In genomic region chr1:3796215-3797193, GRCh38 we compare ENCODE assay signal across 1 cellular context.
TF ChIP-seq lines count a peak whose summit lies in the region.

LRRC47 (minus strand) TSS chr1:3796498; CDS start chr1:3796476, 22 bp downstream.

TF ChIP-seq in HepG2, 621 proteins besides CTCF, POLR2A, EP300 and RAD21 (continued from another document and continues in another):
- TF ChIP-seq ZKSCAN8 (CRISPR knock-in tag; IDR thresholded peaks at IDR 0.05; ENCODE audit: borderline replicate concordance) (no peak), MTA3 (CRISPR knock-in tag; IDR thresholded peaks at IDR 0.05) (no peak), MXD3 (CRISPR knock-in tag; IDR thresholded peaks at IDR 0.05) (peak; percentile 85), KAT2B (IDR thresholded peaks at IDR 0.05; ENCODE audit: borderline replicate concordance, low read depth, low read length) (no peak), ZNF879 (CRISPR knock-in tag; IDR thresholded peaks at IDR 0.05) (peak; percentile 64; the same call in 1 of the 2 replicates), ZFP36L1 (CRISPR knock-in tag; IDR thresholded peaks at IDR 0.05) (no peak), ZMYM3 (CRISPR knock-in tag; IDR thresholded peaks at IDR 0.05) (no peak), ZNF17 (CRISPR knock-in tag; IDR thresholded peaks at IDR 0.05) (no peak), MAX (IDR thresholded peaks at IDR 0.05) (peak; percentile 73), ZNF709 (CRISPR knock-in tag; IDR thresholded peaks at IDR 0.05) (no peak), MXI1 (IDR thresholded peaks at IDR 0.05; ENCODE audit: borderline replicate concordance, low read depth, low read length) (peak; percentile 87; the same call in 1 of the 3 replicates), MTA1 (CRISPR knock-in tag; IDR thresholded peaks at IDR 0.05; ENCODE audit: borderline replicate concordance) (peak; percentile 54; the same call in 1 of the 2 replicates), FOSL2 (CRISPR knock-in tag; IDR thresholded peaks at IDR 0.05) (peak; percentile 61), ZNF605 (CRISPR knock-in tag; IDR thresholded peaks at IDR 0.05) (no peak), LBX2 (CRISPR knock-in tag; IDR thresholded peaks at IDR 0.05; ENCODE audit: borderline replicate concordance) (no peak), NR2F6 (IDR thresholded peaks at IDR 0.05) (0 out of 2 replicates have a peak, but pooled peaks have one; percentile 18), NR2F6 (CRISPR knock-in tag; IDR thresholded peaks at IDR 0.05) (peak; percentile 59; the same call in 1 of the 2 replicates), ISL2 (CRISPR knock-in tag; IDR thresholded peaks at IDR 0.05) (peak; percentile 67), RERE (CRISPR knock-in tag; IDR thresholded peaks at IDR 0.05; ENCODE audit: low read depth) (no peak), ZNF513 (CRISPR knock-in tag; conservative IDR thresholded peaks at IDR 0.05) (no peak), ZNF552 (CRISPR knock-in tag; IDR thresholded peaks at IDR 0.05; ENCODE audit: borderline replicate concordance) (no peak), ZNF619 (CRISPR knock-in tag; IDR thresholded peaks at IDR 0.05) (peak; percentile 81), ZNF501 (CRISPR knock-in tag; IDR thresholded peaks at IDR 0.05) (peak; percentile 82), ZNF567 (CRISPR knock-in tag; IDR thresholded peaks at IDR 0.05; ENCODE audit: borderline replicate concordance) (no peak), ZNF142 (CRISPR knock-in tag; IDR thresholded peaks at IDR 0.05) (no peak), POLR2AphosphoS5 (IDR thresholded peaks at IDR 0.05; ENCODE audit: low read depth, low read length) (peak; percentile 60), KLF6 (CRISPR knock-in tag; IDR thresholded peaks at IDR 0.05) (0 out of 2 replicates have a peak, but pooled peaks have one; percentile 51), ZFP91 (CRISPR knock-in tag; IDR thresholded peaks at IDR 0.05; ENCODE audit: borderline replicate concordance) (peak; percentile 60; the same call in 1 of the 2 replicates), SNRNP70 (IDR thresholded peaks at IDR 0.05; ENCODE audit: low read depth, low read length) (no peak), RXRB (CRISPR knock-in tag; IDR thresholded peaks at IDR 0.05; ENCODE audit: borderline replicate concordance) (peak; percentile 41; the same call in 1 of the 2 replicates), MTF2 (CRISPR knock-in tag; IDR thresholded peaks at IDR 0.05; ENCODE audit: borderline replicate concordance) (peak; percentile 81; the same call in 1 of the 2 replicates), PTBP1 (IDR thresholded peaks at IDR 0.05; ENCODE audit: low read depth, low read length, poor library complexity, severe bottlenecking) (peak; percentile 89), AHDC1 (CRISPR knock-in tag; IDR thresholded peaks at IDR 0.05; ENCODE audit: borderline replicate concordance) (0 out of 2 replicates have a peak, but pooled peaks have one; percentile 37), MLX (CRISPR knock-in tag; IDR thresholded peaks at IDR 0.05) (0 out of 2 replicates have a peak, but pooled peaks have one; percentile 44), ZNF598 (CRISPR knock-in tag; IDR thresholded peaks at IDR 0.05; ENCODE audit: borderline replicate concordance) (peak; percentile 41; the same call in 1 of the 2 replicates), ATRX (CRISPR knock-in tag; IDR thresholded peaks at IDR 0.05; ENCODE audit: borderline replicate concordance) (no peak), KLF16 (CRISPR knock-in tag; IDR thresholded peaks at IDR 0.05) (peak; percentile 28 to 98; a peak in 2 of 4 replicates)
